In genomic region chr20:48795732-48796131, GRCh38 we compare ENCODE assay signal across 2 cellular contexts.
A peak's percentile ranks its signal among the peaks of the same experiment; 100 is the strongest.
TF ChIP-seq lines count a peak whose summit lies in the region.

No MANE protein-coding gene starts in this region.

TF ChIP-seq in liver, 16 proteins besides CTCF, POLR2A, EP300 and RAD21:
- peak; percentile 75 for TF ChIP-seq MAX (IDR thresholded peaks at IDR 0.05)
- TF ChIP-seq YY1 (IDR thresholded peaks at IDR 0.05), result no peak
TF ChIP-seq in liver: peak in this region for 1.

TF ChIP-seq in HepG2, 621 proteins besides CTCF, POLR2A, EP300 and RAD21 (continued from another document):
- TF ChIP-seq SRSF1 (optimal IDR thresholded peaks at IDR 0.05; ENCODE audit: low read depth, low read length) (no peak), ZNF878 (CRISPR knock-in tag; IDR thresholded peaks at IDR 0.05) (no peak), TMF1 (CRISPR knock-in tag; IDR thresholded peaks at IDR 0.05; ENCODE audit: low read depth) (no peak), ZNF616 (CRISPR knock-in tag; IDR thresholded peaks at IDR 0.05; ENCODE audit: low read depth) (no peak), PHF5A (CRISPR knock-in tag; IDR thresholded peaks at IDR 0.05; ENCODE audit: low read depth, unreplicated experiment) (no peak), GATA4 (IDR thresholded peaks at IDR 0.05; ENCODE audit: borderline replicate concordance, low read depth) (no peak), ONECUT2 (CRISPR knock-in tag; IDR thresholded peaks at IDR 0.05) (no peak), MXD1 (CRISPR knock-in tag; IDR thresholded peaks at IDR 0.05) (no peak), ZMYM2 (CRISPR knock-in tag; IDR thresholded peaks at IDR 0.05) (no peak), SNAPC2 (CRISPR knock-in tag; IDR thresholded peaks at IDR 0.05) (no peak), ZNF687 (CRISPR knock-in tag; IDR thresholded peaks at IDR 0.05) (no peak), MNT (IDR thresholded peaks at IDR 0.05) (no peak; the same call in 1 of the 2 replicates), FOXK2 (IDR thresholded peaks at IDR 0.05) (no peak), ZNF879 (CRISPR knock-in tag; IDR thresholded peaks at IDR 0.05) (no peak), THRA (CRISPR knock-in tag; IDR thresholded peaks at IDR 0.05; ENCODE audit: borderline replicate concordance) (no peak), MED1 (CRISPR knock-in tag; IDR thresholded peaks at IDR 0.05) (no peak), FOXO1 (CRISPR knock-in tag; IDR thresholded peaks at IDR 0.05) (no peak)
